ENCODE assay signal across 10 cellular contexts in the genomic region with DNA sequence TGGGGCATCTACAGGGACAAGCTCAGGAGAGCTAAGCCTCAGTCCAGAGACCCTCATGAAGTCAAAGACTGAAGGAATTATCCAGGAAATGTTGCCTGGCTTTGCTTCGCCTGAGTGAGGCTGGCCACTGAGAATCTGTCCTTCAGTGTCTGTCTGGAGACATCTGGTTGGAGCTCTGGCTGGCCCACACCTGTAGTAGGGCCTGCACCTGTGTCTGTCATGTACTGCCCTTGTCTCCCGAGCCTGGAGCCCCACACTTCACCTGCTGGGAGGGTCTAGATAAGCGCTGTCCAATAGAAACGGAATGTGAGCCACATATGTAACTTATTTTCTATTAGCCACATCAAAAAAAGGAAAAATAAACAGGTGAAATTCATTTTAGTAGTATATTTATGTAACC. TPM values are rescaled to one million over a fixed set of nuclear protein-coding genes. Genes with fewer than 3 reads are reported as not detected.
A peak's percentile ranks its signal among the peaks of the same experiment; 100 is the strongest.
DNase-seq lines count a peak whose midpoint lies in the region; ATAC-seq and TF ChIP-seq lines count a peak whose summit lies in the region.
"Had no signal": no experiment of that assay in that cellular context is flagged by ENCODE, and none has a peak within 500 bp of the region (broad histone marks: within the 10 kb centered on the region; RNA-seq: fewer than 3 reads in every experiment).

No MANE protein-coding gene starts in this region.

- H3K9me3 Mint-ChIP-seq in effector memory CD8-positive, alpha-beta T cell: no peaks in the 10 kb centered on the region

- no peaks in the 10 kb centered on the region for H3K79me1 ChIP-seq in neuronal stem cell (ENCODE audit: low read depth, low read length)

- ATAC-seq in Right ventricle myocardium superior (ENCODE audit: poor library complexity): no peak
- ATAC-seq in effector memory CD8-positive, alpha-beta T cell (replicated peaks): no peak
- no peak for ATAC-seq in GM18858 (IDR thresholded peaks at IDR 0.05; ENCODE audit: unreplicated experiment)

- no peaks in the 10 kb centered on the region for H3K9me3 ChIP-seq in left ventricle myocardium inferior (replicated peaks)
- H3K9me3 ChIP-seq in neuronal stem cell (replicated peaks in 1 of 2; ENCODE audit: control insufficient read depth in 2 of 2, insufficient read depth in 1 of 2, low read depth in 1 of 2, low read length in 2 of 2): no peaks in the 10 kb centered on the region
- no peaks in the 10 kb centered on the region for H3K9me3 ChIP-seq in vagina

- H4K8ac ChIP-seq in neuronal stem cell (ENCODE audit: low read depth, low read length): no peak overlapping the region

- no peak overlapping the region for H3K4me3 Mint-ChIP-seq in effector memory CD8-positive, alpha-beta T cell

- H3K27me3 ChIP-seq in left ventricle myocardium inferior (ENCODE audit: low read depth): no peaks in the 10 kb centered on the region
- no peaks in the 10 kb centered on the region for H3K27me3 ChIP-seq in neuronal stem cell (ENCODE audit: control insufficient read depth in 3 of 3, insufficient read depth in 3 of 3, low read depth in 1 of 3, low read length in 3 of 3)
- H3K27me3 ChIP-seq in vagina: no peaks in the 10 kb centered on the region

- H3K4me1 ChIP-seq in left ventricle myocardium inferior (peaks cover 64% of the 10 kb centered on the region), neuronal stem cell (ENCODE audit: control insufficient read depth in 2 of 2, insufficient read depth in 1 of 2, low read depth in 1 of 2, low read length in 2 of 2) (peaks cover 13% of the 10 kb centered on the region in 2 donors), vagina (peaks cover 56% of the 10 kb centered on the region)

- WGBS in neuronal stem cell (ENCODE audit: extremely low coverage in 2 of 2, insufficient read length in 2 of 2, insufficient replicate concordance in 1 of 2), 2 donors: no CpG with 5 or more reads among the region's 4 CpGs

- intact Hi-C loops in left ventricle myocardium inferior (cut with micrococcal nuclease) (no loop called here), Right ventricle myocardium superior (cut with DNase I) (no loop called here), vagina (cut with DNase I) (loop anchor here (5.0 kb wide), 1 partner anchor 52 kb away; no protein-coding TSS in a partner anchor)

- H3K18ac ChIP-seq in neuronal stem cell (ENCODE audit: low read length): no peak overlapping the region

- H3K4me1 Mint-ChIP-seq in effector memory CD8-positive, alpha-beta T cell (ENCODE audit: low read depth in 2 of 2): peaks cover 37 to 42% of the 10 kb centered on the region in 2 donors

- H2AK5ac ChIP-seq in neuronal stem cell (ENCODE audit: low read depth, low read length): no peak overlapping the region

- no peak overlapping the region for H3K9ac ChIP-seq in neuronal stem cell (ENCODE audit: low read depth, low read length, poor library complexity)

- no peaks in the 10 kb centered on the region for H3K36me3 ChIP-seq in left ventricle myocardium inferior
- no peaks in the 10 kb centered on the region for H3K36me3 ChIP-seq in neuronal stem cell (replicated peaks in 1 of 2; ENCODE audit: control insufficient read depth in 2 of 2, insufficient read depth in 2 of 2, low read length in 2 of 2)
- H3K36me3 ChIP-seq in vagina: no peaks in the 10 kb centered on the region

- H3K27ac ChIP-seq in left ventricle myocardium inferior (replicated peaks) (peak overlapping the region; percentile 99), caudate nucleus (ENCODE audit: low read depth, low read length) (peak overlapping the region; percentile 70), neuronal stem cell (replicated peaks; ENCODE audit: low read length) (no peak overlapping the region), vagina (peak overlapping the region; percentile 99)

- peaks cover 13% of the 10 kb centered on the region for H3K36me3 Mint-ChIP-seq in effector memory CD8-positive, alpha-beta T cell (ENCODE audit: insufficient read depth)

- H4K91ac ChIP-seq in neuronal stem cell (ENCODE audit: low read depth, low read length, poor library complexity): no peak overlapping the region

- peak overlapping the region; percentile 91 for H2AFZ ChIP-seq in neuronal stem cell (ENCODE audit: low read length)

- no peak overlapping the region for H2BK12ac ChIP-seq in neuronal stem cell (ENCODE audit: low read length)

- no peak overlapping the region for H3K14ac ChIP-seq in neuronal stem cell (ENCODE audit: low read length)

- H2BK5ac ChIP-seq in neuronal stem cell (ENCODE audit: low read length): no peak overlapping the region

- H2BK15ac ChIP-seq in neuronal stem cell (ENCODE audit: low read length): no peak overlapping the region

- no peak overlapping the region for H3K4me2 ChIP-seq in neuronal stem cell (ENCODE audit: insufficient read depth, low read length, poor library complexity, severe bottlenecking)

- no peak for DNase-seq in left ventricle myocardium inferior
- DNase-seq in Right ventricle myocardium superior: no peak
- DNase-seq in caudate nucleus (lab: John Stamatoyannopoulos, UW): no peak
- no peak for DNase-seq in neuronal stem cell (ENCODE audit: low spot score)
- DNase-seq in vagina (ENCODE audit: extremely low spot score in 2 of 2): no peak
- DNase-seq in effector memory CD8-positive, alpha-beta T cell: no peak
- DNase-seq in DMS153 (lab: John Stamatoyannopoulos, UW): no peak
- DNase-seq: activated effector memory CD4-positive, alpha-beta T cell treated with Interleukin-2 at 50 U/mL for 16 hours; NCI-H748 treated with DMSO at 0.1 percent for 48 hours had no signal

- no peak overlapping the region for H3K4ac ChIP-seq in neuronal stem cell (ENCODE audit: low read length)

- no peaks in the 10 kb centered on the region for H3K27me3 Mint-ChIP-seq in effector memory CD8-positive, alpha-beta T cell

- TF ChIP-seq CTCF in left ventricle myocardium inferior (IDR thresholded peaks at IDR 0.05; ENCODE audit: borderline replicate concordance) (no peak), vagina (IDR thresholded peaks at IDR 0.05) (no peak)

- TF ChIP-seq POLR2A in vagina (IDR thresholded peaks at IDR 0.05): no peak

- H3K23ac ChIP-seq in neuronal stem cell (ENCODE audit: low read depth, low read length, poor library complexity): no peak overlapping the region

- H3K4me3 ChIP-seq in left ventricle myocardium inferior (peak overlapping the region; percentile 27), neuronal stem cell (ENCODE audit: low read length in 2 of 2) (no peak overlapping the region), vagina (no peak overlapping the region)

- no peak overlapping the region for H3K27ac Mint-ChIP-seq in effector memory CD8-positive, alpha-beta T cell

- no peak overlapping the region for H2BK120ac ChIP-seq in neuronal stem cell (ENCODE audit: low read depth, low read length)

RNA-seq across cellular contexts. Expression of a gene that starts 9.9 kb away (rescaled TPM):
- total RNA-seq in left ventricle myocardium inferior: 47.1 TPM
- 35.9 TPM for total RNA-seq in Right ventricle myocardium superior
- polyA plus RNA-seq in neuronal stem cell (2013, experiment 1 of 2): 26.3 TPM
- polyA plus RNA-seq in neuronal stem cell (2013, experiment 2 of 2): 27.4 TPM
- total RNA-seq in vagina: 67.0 TPM

RNA-seq across cellular contexts. Expression of a gene that starts 56.5 kb away (rescaled TPM):
- 25.3 TPM for total RNA-seq in left ventricle myocardium inferior
- 26.8 TPM for total RNA-seq in Right ventricle myocardium superior
- polyA plus RNA-seq in neuronal stem cell (2013, experiment 1 of 2): 12.5 TPM
- 12.3 TPM for polyA plus RNA-seq in neuronal stem cell (2013, experiment 2 of 2)
- total RNA-seq in vagina: 20.9 TPM
